Comparison of ENCODE assay signal across 8 cellular contexts in the genomic region with DNA sequence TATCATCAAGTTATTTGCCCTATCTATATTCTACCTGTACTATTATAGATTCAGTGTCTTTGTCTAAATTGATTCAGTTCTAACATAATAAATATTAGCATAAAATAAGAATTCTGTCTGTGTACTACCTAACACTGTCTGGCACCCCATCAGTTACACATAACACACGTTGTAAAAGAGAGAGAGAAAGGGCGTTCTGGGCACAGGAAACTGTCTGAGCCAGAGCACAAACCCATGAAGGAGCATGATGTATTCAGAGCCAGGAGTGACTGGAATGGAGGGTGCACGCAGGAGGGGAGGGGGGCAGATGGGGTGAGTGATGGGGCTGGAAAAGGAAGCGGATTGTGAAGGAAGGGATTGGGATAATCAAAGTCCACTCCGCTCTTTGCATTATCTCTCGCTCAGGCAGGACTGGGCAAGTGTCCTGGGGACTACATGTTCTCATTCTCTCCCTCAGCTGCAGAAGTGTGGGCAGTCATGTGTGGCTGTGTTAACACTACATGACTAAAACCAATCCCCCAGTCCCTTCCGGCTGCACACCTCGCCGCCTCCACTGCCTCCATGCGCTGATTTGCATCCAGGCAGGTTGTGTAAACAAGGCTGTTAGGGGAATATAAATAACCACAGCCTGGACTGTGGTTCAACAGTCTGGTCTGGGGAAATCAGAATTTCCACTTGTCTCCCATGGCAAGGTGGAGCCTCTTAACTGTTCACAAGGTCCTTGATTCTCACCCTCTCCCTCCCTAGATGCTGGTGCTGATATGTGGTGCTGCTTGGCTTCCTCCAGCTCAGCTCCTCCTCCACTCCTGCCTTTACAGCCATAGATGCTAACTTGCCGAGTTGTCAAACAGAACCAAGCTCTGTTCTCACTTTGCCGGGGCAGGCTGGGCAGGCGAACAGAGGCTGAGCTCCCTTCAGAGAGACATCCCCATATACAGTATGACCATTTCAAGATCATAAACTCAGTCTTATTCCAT.
DNase-seq lines count a peak whose midpoint lies in the region; ATAC-seq and TF ChIP-seq lines count a peak whose summit lies in the region.

No MANE protein-coding gene starts in this region.

- H3K27ac ChIP-seq in dorsolateral prefrontal cortex = peak overlapping the region in 8 of 59 donors; percentile 8 to 61 (median 15)
- H3K27ac ChIP-seq in lower lobe of right lung = no peak overlapping the region

- H3K27me3 ChIP-seq in dorsolateral prefrontal cortex = no peaks in the 10 kb centered on the region
- no peaks in the 10 kb centered on the region for H3K27me3 ChIP-seq in lower lobe of right lung (ENCODE audit: low read depth)

- in situ Hi-C loops in GM13977 (cut with MboI; ENCODE audit: low pct_unique_long_range_greater_than_20kb, low sequenced_read_pairs, unreplicated experiment) = no loop called here

- no peaks in the 10 kb centered on the region for H3K4me1 Mint-ChIP-seq in activated naive CD4-positive, alpha-beta T cell treated with anti-CD3 and anti-CD28 coated beads for 36 hours (ENCODE audit: low read depth)

- peaks cover 11% of the 10 kb centered on the region for H3K9me3 Mint-ChIP-seq in activated naive CD4-positive, alpha-beta T cell treated with anti-CD3 and anti-CD28 coated beads for 36 hours

- no peaks in the 10 kb centered on the region for H3K27me3 Mint-ChIP-seq in activated naive CD4-positive, alpha-beta T cell treated with anti-CD3 and anti-CD28 coated beads for 36 hours (ENCODE audit: low read depth)

- no peak for TF ChIP-seq CTCF in GM13977 (IDR thresholded peaks at IDR 0.05; ENCODE audit: extremely low read depth, insufficient read depth, missing control alignments)
- no peak for TF ChIP-seq CTCF in dorsolateral prefrontal cortex (IDR thresholded peaks at IDR 0.05 in 54 of 56, conservative IDR thresholded peaks at IDR 0.05 in 2 of 56; ENCODE audit: low read depth in 1 of 56, partially characterized antibody in 56 of 56)
- no peak for TF ChIP-seq CTCF in lower lobe of right lung (IDR thresholded peaks at IDR 0.05)

- no peak overlapping the region for H3K4me3 ChIP-seq in dorsolateral prefrontal cortex
- H3K4me3 ChIP-seq in lower lobe of right lung = no peak overlapping the region

- CTCF ChIA-PET in activated naive CD4-positive, alpha-beta T cell treated with anti-CD3 and anti-CD28 coated beads for 36 hours (lab: Charles Lee) = no interaction called here

- H3K4me1 ChIP-seq in lower lobe of right lung = no peaks in the 10 kb centered on the region

- ATAC-seq in GM21423 (IDR thresholded peaks at IDR 0.05; ENCODE audit: unreplicated experiment) (peak; percentile 98), HG03439 (IDR thresholded peaks at IDR 0.05; ENCODE audit: unreplicated experiment) (peak; percentile 99), lower lobe of right lung (no peak)

- intact Hi-C loops in dorsolateral prefrontal cortex (cut with DNase I) = loop anchor here in 1 of 2 donors (2.0 kb wide), 1 partner anchor 52 kb away; no protein-coding TSS in a partner anchor
- intact Hi-C loops in activated naive CD4-positive, alpha-beta T cell treated with anti-CD3 and anti-CD28 coated beads for 36 hours (cut with micrococcal nuclease) = no loop called here
- intact Hi-C loops in lower lobe of right lung (cut with DNase I) = no loop called here

- H3K36me3 Mint-ChIP-seq in activated naive CD4-positive, alpha-beta T cell treated with anti-CD3 and anti-CD28 coated beads for 36 hours (ENCODE audit: low read depth) = no peaks in the 10 kb centered on the region

- no peak overlapping the region for H3K4me3 Mint-ChIP-seq in activated naive CD4-positive, alpha-beta T cell treated with anti-CD3 and anti-CD28 coated beads for 36 hours

- peaks cover 6% of the 10 kb centered on the region for H3K9me3 ChIP-seq in lower lobe of right lung

- H3K36me3 ChIP-seq in lower lobe of right lung = no peaks in the 10 kb centered on the region

- H3K27ac Mint-ChIP-seq in activated naive CD4-positive, alpha-beta T cell treated with anti-CD3 and anti-CD28 coated beads for 36 hours = no peak overlapping the region

- DNase-seq in GM13977 (ENCODE audit: low spot score) (peak; percentile 56), dorsolateral prefrontal cortex (peak in 8 of 10 donors; percentile 15 to 66 (median 52)), KG1 (lab: John Stamatoyannopoulos, UW) (no peak), lower lobe of right lung (no peak), activated T-cell treated with anti-CD3 and anti-CD28 coated beads for 4 hours (no peak)
- DNase-seq in activated naive CD4-positive, alpha-beta T cell treated with anti-CD3 and anti-CD28 coated beads for 36 hours = no peak

Comparison
In these comparisons a context has a peak if more than half of its experiments do, and no peak if none do; other contexts are left out.
1. DNase-seq: peak in GM13977 (single experiment) and dorsolateral prefrontal cortex (8 of 10); none in KG1 (single experiment), activated naive CD4-positive, alpha-beta T cell treated with anti-CD3 and anti-CD28 coated beads for 36 hours (single experiment), lower lobe of right lung (single experiment) and activated T-cell treated with anti-CD3 and anti-CD28 coated beads for 4 hours (single experiment).
2. ATAC-seq: peak in GM21423 (single experiment) and HG03439 (single experiment); none in lower lobe of right lung (0 of 2).